Comparison of ENCODE assay signal across 23 cellular contexts in genomic region chr5:142159354-142159753, GRCh38.
"Had no signal": no experiment of that assay in that cellular context is flagged by ENCODE, and none has a peak within 500 bp of the region (broad histone marks: within the 10 kb centered on the region; RNA-seq: fewer than 3 reads in every experiment).

No MANE protein-coding gene starts in this region.

- H3K27me3 Mint-ChIP-seq: naive thymus-derived CD8-positive, alpha-beta T cell had no signal

- H3K36me3 ChIP-seq: ovary, sigmoid colon had no signal

- H3K9me3 Mint-ChIP-seq: immature natural killer cell; naive thymus-derived CD8-positive, alpha-beta T cell; nephron progenitor cell; stimulated activated effector memory CD8-positive, alpha-beta T cell treated with anti-CD3 and anti-CD28 coated beads, Interleukin-12 subunit alpha, Interleukin-12 subunit beta, amount 100 ng/mL, for 72 hours had no signal

- DNase-seq: dorsolateral prefrontal cortex; effector CD4-positive, alpha-beta T cell; hypothalamus; immature natural killer cell; islet precursor cell; kidney glomerular epithelial cell; left ventricle myocardium superior; lower lobe of right lung; naive thymus-derived CD8-positive, alpha-beta T cell; nephron progenitor cell; occipital lobe; ovary; posterior cingulate gyrus; psoas muscle; right cardiac atrium; sigmoid colon; stimulated activated CD4-positive, alpha-beta T cell treated with anti-CD3 and anti-CD28 coated beads, Interleukin-2, amount 100 ng/mL, for 24 hours; stimulated activated CD4-positive, alpha-beta T cell treated with anti-CD3 and anti-CD28 coated beads, Interleukin-4, amount 100 ng/mL, for 24 hours; stimulated activated naive CD4-positive, alpha-beta T cell treated with Interleukin-2 at 50 U/mL for 16 hours; stomach; tibial artery; upper lobe of left lung had no signal

- H3K27ac ChIP-seq: lower lobe of right lung, ovary, psoas muscle, sigmoid colon, stomach, tibial artery, upper lobe of left lung had no signal

- H3K4me1 Mint-ChIP-seq: immature natural killer cell; stimulated activated effector memory CD8-positive, alpha-beta T cell treated with anti-CD3 and anti-CD28 coated beads, Interleukin-12 subunit alpha, Interleukin-12 subunit beta, amount 100 ng/mL, for 72 hours had no signal

- ATAC-seq: left ventricle myocardium superior; lower lobe of right lung; naive thymus-derived CD8-positive, alpha-beta T cell; psoas muscle; right cardiac atrium; stimulated activated effector memory CD8-positive, alpha-beta T cell treated with anti-CD3 and anti-CD28 coated beads, Interleukin-12 subunit alpha, Interleukin-12 subunit beta, amount 100 ng/mL, for 72 hours had no signal

- H3K27ac Mint-ChIP-seq: immature natural killer cell; stimulated activated effector memory CD8-positive, alpha-beta T cell treated with anti-CD3 and anti-CD28 coated beads, Interleukin-12 subunit alpha, Interleukin-12 subunit beta, amount 100 ng/mL, for 72 hours had no signal

- H3K4me1 ChIP-seq: lower lobe of right lung, psoas muscle, sigmoid colon had no signal

- H3K4me3 Mint-ChIP-seq: immature natural killer cell; naive thymus-derived CD8-positive, alpha-beta T cell; nephron progenitor cell; stimulated activated effector memory CD8-positive, alpha-beta T cell treated with anti-CD3 and anti-CD28 coated beads, Interleukin-12 subunit alpha, Interleukin-12 subunit beta, amount 100 ng/mL, for 72 hours had no signal

- H3K4me3 ChIP-seq: dorsolateral prefrontal cortex, lower lobe of right lung, ovary, psoas muscle, sigmoid colon, stomach, tibial artery, upper lobe of left lung had no signal

- H3K9me3 ChIP-seq: lower lobe of right lung, ovary, psoas muscle, sigmoid colon, stomach, tibial artery, upper lobe of left lung had no signal
